9 cellular contexts compared by ENCODE assay signal in the genomic region with DNA sequence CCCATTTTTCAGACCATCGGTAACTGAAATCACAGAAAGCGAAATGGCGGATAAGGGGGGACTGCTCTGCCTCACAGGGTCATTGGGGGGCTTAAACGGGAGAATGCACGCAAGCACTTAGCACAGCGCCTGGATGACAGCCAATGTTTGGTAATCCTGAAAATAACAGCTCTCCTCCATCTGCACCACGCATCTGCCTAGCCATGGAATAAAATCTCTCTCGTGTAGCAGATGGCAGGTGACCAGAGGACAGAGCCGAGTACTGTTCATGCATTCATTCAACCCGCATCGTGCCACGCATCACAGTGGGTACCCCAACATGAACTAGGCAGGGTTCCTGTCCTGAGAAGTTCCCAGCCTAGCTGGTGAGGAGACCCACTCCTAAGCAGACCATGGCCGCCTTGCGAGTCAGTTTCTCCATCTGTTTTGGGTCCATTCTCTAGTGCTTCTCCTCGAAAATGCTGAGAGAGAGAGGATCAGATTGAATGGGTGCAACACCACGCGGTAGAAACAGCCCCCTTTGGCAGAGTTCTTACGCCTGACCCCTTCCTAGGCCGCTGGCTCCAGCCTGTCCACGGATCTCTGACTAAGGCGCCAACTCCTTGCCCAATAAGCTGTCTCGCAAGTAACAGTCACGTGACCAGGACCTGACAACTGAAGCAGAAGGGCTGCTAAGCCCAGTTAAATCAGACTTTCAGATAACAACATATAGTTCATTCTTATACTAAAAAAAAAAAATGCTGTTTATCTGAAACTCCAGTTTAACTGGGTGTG. TPM values are rescaled to one million over a fixed set of nuclear protein-coding genes. Genes with fewer than 3 reads are reported as not detected.
DNase-seq lines count a peak whose midpoint lies in the region; ATAC-seq, FAIRE-seq and TF ChIP-seq lines count a peak whose summit lies in the region.
"Had no signal": no experiment of that assay in that cellular context is flagged by ENCODE, and none has a peak within 500 bp of the region (broad histone marks: within the 10 kb centered on the region; RNA-seq: fewer than 3 reads in every experiment).

No MANE protein-coding gene starts in this region.

- no peaks in the 10 kb centered on the region for H3K27me3 Mint-ChIP-seq in osteocyte (ENCODE audit: unreplicated experiment)
- peaks cover under 1% of the 10 kb centered on the region for H3K27me3 Mint-ChIP-seq in endothelial cell (ENCODE audit: unreplicated experiment)
- H3K27me3 Mint-ChIP-seq in T-helper 2 cell treated with Interferon-gamma antibody and Interleukin-4, amounts not matched to agents 5 μg/mL and 100 μg/mL, for 36 hours (ENCODE audit: low read depth), result peaks cover 2% of the 10 kb centered on the region

- no peak for FAIRE-seq in RCC 7860 (lab: Jason Lieb, UNC)

- H3K9me3 Mint-ChIP-seq in osteocyte (ENCODE audit: unreplicated experiment) (peaks cover 8% of the 10 kb centered on the region), endothelial cell (ENCODE audit: unreplicated experiment) (peaks cover 5% of the 10 kb centered on the region)
- peaks cover 13% of the 10 kb centered on the region for H3K9me3 Mint-ChIP-seq in T-helper 2 cell treated with Interferon-gamma antibody and Interleukin-4, amounts not matched to agents 5 μg/mL and 100 μg/mL, for 36 hours

- H3K4me3 Mint-ChIP-seq in osteocyte (ENCODE audit: unreplicated experiment) (no peak overlapping the region), endothelial cell (ENCODE audit: unreplicated experiment) (no peak overlapping the region)
- no peak overlapping the region for H3K4me3 Mint-ChIP-seq in T-helper 2 cell treated with Interferon-gamma antibody and Interleukin-4, amounts not matched to agents 5 μg/mL and 100 μg/mL, for 36 hours

- H3K27ac Mint-ChIP-seq in osteocyte (ENCODE audit: unreplicated experiment) (peak overlapping the region; percentile 74), endothelial cell (ENCODE audit: unreplicated experiment) (no peak overlapping the region)
- no peak overlapping the region for H3K27ac Mint-ChIP-seq in T-helper 2 cell treated with Interferon-gamma antibody and Interleukin-4, amounts not matched to agents 5 μg/mL and 100 μg/mL, for 36 hours

- H3K4me1 Mint-ChIP-seq in osteocyte (ENCODE audit: unreplicated experiment) (peaks cover 23% of the 10 kb centered on the region), endothelial cell (ENCODE audit: unreplicated experiment) (peaks cover 2% of the 10 kb centered on the region)
- H3K4me1 Mint-ChIP-seq in T-helper 2 cell treated with Interferon-gamma antibody and Interleukin-4, amounts not matched to agents 5 μg/mL and 100 μg/mL, for 36 hours (ENCODE audit: low read depth), result no peaks in the 10 kb centered on the region

- DNase-seq in GM03348 (ENCODE audit: low spot score) (peak; percentile 31), RCC 7860 (ENCODE audit: low spot score) (peak; percentile 80), fibroblast of villous mesenchyme (ENCODE audit: low read depth) (peak; percentile 97), osteocyte (ENCODE audit: extremely low spot score, unreplicated experiment) (no peak), endothelial cell (ENCODE audit: low spot score) (no peak), NK-92 (lab: John Stamatoyannopoulos, UW; ENCODE audit: unreplicated experiment) (no peak)
- no peak for DNase-seq in T-helper 2 cell treated with Interferon-gamma antibody and Interleukin-4, amounts not matched to agents 5 μg/mL and 100 μg/mL, for 36 hours (ENCODE audit: low spot score)
- DNase-seq: Karpas-422 had no signal

- TF ChIP-seq CTCF in fibroblast of villous mesenchyme (IDR thresholded peaks at IDR 0.05; ENCODE audit: insufficient read depth, low read depth, low read length) (no peak), osteocyte (IDR thresholded peaks at IDR 0.05) (no peak), endothelial cell (IDR thresholded peaks at IDR 0.05; ENCODE audit: unreplicated experiment) (no peak)

- no peak for ATAC-seq in HG03097 (IDR thresholded peaks at IDR 0.05; ENCODE audit: low FRiP score, unreplicated experiment)

- H3K36me3 Mint-ChIP-seq in osteocyte (ENCODE audit: unreplicated experiment), result no peaks in the 10 kb centered on the region
- H3K36me3 Mint-ChIP-seq in endothelial cell (ENCODE audit: low read depth, unreplicated experiment), result no peaks in the 10 kb centered on the region
- no peaks in the 10 kb centered on the region for H3K36me3 Mint-ChIP-seq in T-helper 2 cell treated with Interferon-gamma antibody and Interleukin-4, amounts not matched to agents 5 μg/mL and 100 μg/mL, for 36 hours (ENCODE audit: low read depth)

- no peak overlapping the region for H3K4me3 ChIP-seq in fibroblast of villous mesenchyme (ENCODE audit: low read depth, low read length)

RNA-seq across cellular contexts. Expression of gene SLC1A7, which starts 7.3 kb away (rescaled TPM):
- total RNA-seq in fibroblast of villous mesenchyme (under 0.01 TPM in 2 replicates), osteocyte (not detected in 2 replicates), endothelial cell (ENCODE audit: unreplicated experiment) (not detected)

Comparison
In these comparisons a context has a peak if more than half of its experiments do, and no peak if none do; other contexts are left out.
1. DNase-seq: peak in GM03348 (single experiment), RCC 7860 (single experiment) and fibroblast of villous mesenchyme (single experiment); none in osteocyte (single experiment), endothelial cell (single experiment), NK-92 (single experiment) and T-helper 2 cell treated with Interferon-gamma antibody and Interleukin-4, amounts not matched to agents 5 μg/mL and 100 μg/mL, for 36 hours (single experiment).